In genomic region chr3:13590841-13591515, GRCh38 we compare ENCODE assay signal across 21 cellular contexts. TPM values are rescaled to one million over a fixed set of nuclear protein-coding genes. Genes with fewer than 3 reads are reported as not detected.
DNase-seq lines count a peak whose midpoint lies in the region; ATAC-seq and TF ChIP-seq lines count a peak whose summit lies in the region.
"Had no signal": no experiment of that assay in that cellular context is flagged by ENCODE, and none has a peak within 500 bp of the region (broad histone marks: within the 10 kb centered on the region; RNA-seq: fewer than 3 reads in every experiment).

No MANE protein-coding gene starts in this region.

- no peaks in the 10 kb centered on the region for H3K79me1 ChIP-seq in mesenchymal stem cell (replicated peaks; ENCODE audit: low read length, poor library complexity, severe bottlenecking)

- H3K27me3 ChIP-seq in mesenchymal stem cell (ENCODE audit: control insufficient read depth in 1 of 2, insufficient read depth in 1 of 2, low read length in 2 of 2) (peaks cover 0 to 21% of the 10 kb centered on the region in 2 experiments), subcutaneous abdominal adipose tissue (ENCODE audit: control insufficient read depth in 5 of 5, insufficient read depth in 4 of 5, low read length in 5 of 5) (peaks cover 0 to 3% (median 0%) of the 10 kb centered on the region in 5 donors)

- 93% methylated on average over 2 of the region's 3 CpGs for WGBS in mesenchymal stem cell

- H3K27ac ChIP-seq in mesenchymal stem cell (ENCODE audit: low read length, poor library complexity, severe bottlenecking) = no peak overlapping the region
- H3K27ac ChIP-seq in subcutaneous abdominal adipose tissue (ENCODE audit: low read depth, low read length) = peak overlapping the region; percentile 54
- H3K27ac ChIP-seq: 22Rv1, A549, C4-2B had no signal

- no peak overlapping the region for H3K23ac ChIP-seq in mesenchymal stem cell (ENCODE audit: low read length in 2 of 2)

- no peak for ATAC-seq in SK-N-SH treated with all-trans-retinoic acid at 6 μM for 48 hours
- ATAC-seq: A549, GM12878, GM23338, HepG2 had no signal

- CTCF ChIA-PET in HEK293T (lab: Yijun Ruan, JAX) = no interaction called here

- H3K4me2 ChIP-seq in mesenchymal stem cell (ENCODE audit: low read length, poor library complexity, severe bottlenecking) = no peak overlapping the region
- H3K4me2 ChIP-seq: A549, GM23338 had no signal

- no peak overlapping the region for H2AFZ ChIP-seq in mesenchymal stem cell (ENCODE audit: low read depth, low read length)
- H2AFZ ChIP-seq: GM23338 had no signal

- H3K4me3 ChIP-seq in mesenchymal stem cell (ENCODE audit: insufficient read depth in 1 of 2, low read depth in 1 of 2, low read length in 2 of 2) (no peak overlapping the region), subcutaneous abdominal adipose tissue (ENCODE audit: low read depth in 1 of 5, low read length in 5 of 5) (no peak overlapping the region)
- H3K4me3 ChIP-seq: A549, GM12878, GM23338 had no signal

- no peak overlapping the region for H3K14ac ChIP-seq in mesenchymal stem cell (ENCODE audit: low read length in 2 of 2)

- POLR2A ChIA-PET in HEK293T (lab: Yijun Ruan, JAX) = no interaction called here

- H4K91ac ChIP-seq in mesenchymal stem cell (ENCODE audit: low read length) = no peak overlapping the region

- no peak overlapping the region for H3K18ac ChIP-seq in mesenchymal stem cell (ENCODE audit: low read depth in 1 of 2, low read length in 2 of 2)

- H4K8ac ChIP-seq in mesenchymal stem cell (ENCODE audit: low read length) = no peak overlapping the region

- H3K9ac ChIP-seq in mesenchymal stem cell (ENCODE audit: low read length) = peak overlapping the region; percentile 53
- no peak overlapping the region for H3K9ac ChIP-seq in subcutaneous abdominal adipose tissue (ENCODE audit: low read length in 5 of 5)

- no peak overlapping the region for H3K4ac ChIP-seq in mesenchymal stem cell (ENCODE audit: low read depth in 1 of 2, low read length in 2 of 2)

- H3K4me1 ChIP-seq in mesenchymal stem cell (ENCODE audit: control insufficient read depth, insufficient read depth, low read depth, low read length) (peaks cover 8% of the 10 kb centered on the region), subcutaneous abdominal adipose tissue (ENCODE audit: control insufficient read depth in 5 of 5, insufficient read depth in 5 of 5, low read length in 5 of 5) (peaks cover 0 to 53% (median 21%) of the 10 kb centered on the region in 5 donors)
- H3K4me1 ChIP-seq: A549 had no signal

- H3K9me3 ChIP-seq in mesenchymal stem cell (ENCODE audit: control insufficient read depth, low read length) (no peaks in the 10 kb centered on the region), subcutaneous abdominal adipose tissue (ENCODE audit: control insufficient read depth in 5 of 5, low read length in 5 of 5) (no peaks in the 10 kb centered on the region)
- H3K9me3 ChIP-seq: A549 had no signal

- DNase-seq in activated effector memory CD4-positive, alpha-beta T cell treated with anti-CD3 and anti-CD28 coated beads, Interleukin-2, amount 50 U/mL, for 16 hours = peak; percentile 24
- DNase-seq in activated effector memory CD4-positive, alpha-beta T cell treated with Interleukin-2 at 50 U/mL for 16 hours = no peak
- DNase-seq in NCI-H446 treated with DMSO at 0.1 percent for 48 hours (lab: John Stamatoyannopoulos, UW) = peak; percentile 33
- DNase-seq in mesenchymal stem cell = no peak
- DNase-seq in HEK293T (ENCODE audit: extremely low spot score) = no peak
- DNase-seq in GM19240 (ENCODE audit: insufficient read length, low spot score) = no peak
- DNase-seq: AML-193; CD4-positive, alpha-beta T cell; DMS153; DMS79; HCEC 1CT; HFFc6; KG1 had no signal

- no peak overlapping the region for H2BK5ac ChIP-seq in mesenchymal stem cell (ENCODE audit: low read depth, low read length, poor library complexity, severe bottlenecking)

- H2AK5ac ChIP-seq in mesenchymal stem cell (ENCODE audit: low read length, severe bottlenecking) = no peak overlapping the region

- no peak overlapping the region for H2BK120ac ChIP-seq in mesenchymal stem cell (ENCODE audit: low read depth, low read length)

- no peak overlapping the region for H2BK15ac ChIP-seq in mesenchymal stem cell (ENCODE audit: low read depth, poor library complexity, severe bottlenecking)

- H3K36me3 ChIP-seq in mesenchymal stem cell (ENCODE audit: control insufficient read depth in 1 of 2, insufficient read depth in 2 of 2, low read depth in 1 of 2, low read length in 2 of 2) = peaks cover 0 to 36% of the 10 kb centered on the region in 2 experiments
- H3K36me3 ChIP-seq in subcutaneous abdominal adipose tissue (ENCODE audit: control insufficient read depth in 5 of 5, insufficient read depth in 5 of 5, low read length in 5 of 5) = peaks cover 0 to 8% (median 0%) of the 10 kb centered on the region in 5 donors

- H2BK12ac ChIP-seq in mesenchymal stem cell (ENCODE audit: low read length in 2 of 2) = no peak overlapping the region

TF ChIP-seq in HEK293T, 16 proteins besides CTCF, POLR2A, EP300 and RAD21:
- TF ChIP-seq FOXA1 (IDR thresholded peaks at IDR 0.05) = no peak
- TF ChIP-seq FOXM1 (IDR thresholded peaks at IDR 0.05; ENCODE audit: borderline replicate concordance) = no peak
- no peak for TF ChIP-seq CTBP1 (IDR thresholded peaks at IDR 0.05; ENCODE audit: borderline replicate concordance)
- no peak for TF ChIP-seq NFRKB (IDR thresholded peaks at IDR 0.05)
- TF ChIP-seq ZNF384 (IDR thresholded peaks at IDR 0.05) = no peak
- TF ChIP-seq ELF4 (IDR thresholded peaks at IDR 0.05) = no peak

TF ChIP-seq in SK-N-SH treated with all-trans-retinoic acid at 6 μM for 48 hours, 23 proteins besides CTCF, POLR2A, EP300 and RAD21 (continues in another document):
- TF ChIP-seq OSR1 (CRISPR knock-in tag; IDR thresholded peaks at IDR 0.05) (no peak), ZNF565 (CRISPR knock-in tag; conservative IDR thresholded peaks at IDR 0.05; ENCODE audit: low read depth) (no peak), ZC3H10 (CRISPR knock-in tag; IDR thresholded peaks at IDR 0.05) (no peak), ZFP30 (CRISPR knock-in tag; IDR thresholded peaks at IDR 0.05) (no peak), PATZ1 (CRISPR knock-in tag; IDR thresholded peaks at IDR 0.05; ENCODE audit: borderline replicate concordance) (no peak), ZNF70 (CRISPR knock-in tag; IDR thresholded peaks at IDR 0.05) (no peak), ZNF8 (CRISPR knock-in tag; IDR thresholded peaks at IDR 0.05) (no peak), GLIS3 (CRISPR knock-in tag; IDR thresholded peaks at IDR 0.05) (no peak), TSHZ2 (CRISPR knock-in tag; IDR thresholded peaks at IDR 0.05) (no peak), ARNTL (CRISPR knock-in tag; IDR thresholded peaks at IDR 0.05; ENCODE audit: borderline replicate concordance, low read depth) (no peak), CREB5 (CRISPR knock-in tag; IDR thresholded peaks at IDR 0.05; ENCODE audit: low read depth) (no peak), TCF4 (CRISPR knock-in tag; IDR thresholded peaks at IDR 0.05; ENCODE audit: borderline replicate concordance) (no peak), PPARA (CRISPR knock-in tag; IDR thresholded peaks at IDR 0.05; ENCODE audit: borderline replicate concordance) (no peak)

RNA-seq across cellular contexts. Expression of gene FBLN2, which starts 42.1 kb away (rescaled TPM):
- polyA plus RNA-seq in mesenchymal stem cell (2013, experiment 1 of 2) = 39.0 TPM
- 37.8 TPM for polyA plus RNA-seq in mesenchymal stem cell (2013, experiment 2 of 2)
- polyA plus RNA-seq: HepG2 had no signal

Comparison
In these comparisons a context has a peak if more than half of its experiments do, and no peak if none do; other contexts are left out.
1. DNase-seq: peak in activated effector memory CD4-positive, alpha-beta T cell treated with anti-CD3 and anti-CD28 coated beads, Interleukin-2, amount 50 U/mL, for 16 hours (single experiment) and NCI-H446 treated with DMSO at 0.1 percent for 48 hours (single experiment); none in activated effector memory CD4-positive, alpha-beta T cell treated with Interleukin-2 at 50 U/mL for 16 hours (single experiment), mesenchymal stem cell (single experiment), HEK293T (single experiment) and GM19240 (single experiment).